In genomic region chr5:125017796-125018195, GRCh38 we compare ENCODE assay signal across 25 cellular contexts.
"Had no signal": no experiment of that assay in that cellular context is flagged by ENCODE, and none has a peak within 500 bp of the region (broad histone marks: within the 10 kb centered on the region; RNA-seq: fewer than 3 reads in every experiment).

No MANE protein-coding gene starts in this region.

- H3K27ac Mint-ChIP-seq: dendritic cell treated with granulocyte-macrophage colony-stimulating factor and Interleukin-4, amounts not matched to agents 40 ng/mL and 50 ng/mL, for 4 days; effector memory CD8-positive, alpha-beta T cell; immature natural killer cell; natural killer cell treated with Interleukin-12 subunit alpha and Interleukin-12 subunit beta and Interleukin-15 and Interleukin-18, amount 100 ng/mL, for 72 hours; stimulated activated memory B cell treated with anti-CD40 and anti-IgM and Interleukin-4, amounts not matched to agents 10 μg/mL and 1 μg/mL and 100 μg/mL, for 72 hours; stimulated activated naive CD8-positive, alpha-beta T cell treated with anti-CD3 and anti-CD28 coated beads, Interleukin-15, Interleukin-2, amounts not matched to agents 100 ng/mL and 50 ng/mL, for 24 hours had no signal

- H3K4me3 Mint-ChIP-seq: dendritic cell treated with granulocyte-macrophage colony-stimulating factor and Interleukin-4, amounts not matched to agents 40 ng/mL and 50 ng/mL, for 4 days; effector memory CD8-positive, alpha-beta T cell; immature natural killer cell; natural killer cell treated with Interleukin-12 subunit alpha and Interleukin-12 subunit beta and Interleukin-15 and Interleukin-18, amount 100 ng/mL, for 72 hours; stimulated activated memory B cell treated with anti-CD40 and anti-IgM and Interleukin-4, amounts not matched to agents 10 μg/mL and 1 μg/mL and 100 μg/mL, for 72 hours; stimulated activated naive CD8-positive, alpha-beta T cell treated with anti-CD3 and anti-CD28 coated beads, Interleukin-15, Interleukin-2, amounts not matched to agents 100 ng/mL and 50 ng/mL, for 24 hours had no signal

- H3K27ac ChIP-seq: epithelial cell of prostate, esophagus muscularis mucosa, gastroesophageal sphincter, left ventricle myocardium inferior, parathyroid adenoma, psoas muscle, spleen, tibial nerve had no signal

- H3K9me3 ChIP-seq: esophagus muscularis mucosa, gastroesophageal sphincter, left ventricle myocardium inferior, psoas muscle, spleen, tibial nerve had no signal

- H3K4me1 ChIP-seq: esophagus muscularis mucosa, gastroesophageal sphincter, left ventricle myocardium inferior, parathyroid adenoma, psoas muscle, tibial nerve had no signal

- H3K27me3 Mint-ChIP-seq: effector memory CD8-positive, alpha-beta T cell; stimulated activated memory B cell treated with anti-CD40 and anti-IgM and Interleukin-4, amounts not matched to agents 10 μg/mL and 1 μg/mL and 100 μg/mL, for 72 hours had no signal

- H3K36me3 ChIP-seq: esophagus muscularis mucosa, gastroesophageal sphincter, left ventricle myocardium inferior, spleen, tibial nerve had no signal

- DNase-seq: effector memory CD8-positive, alpha-beta T cell; glutamatergic neuron; immature natural killer cell; left cardiac atrium; left ventricle myocardium inferior; mesenchymal stem cell; midbrain; occipital lobe; psoas muscle; retina; spleen; stimulated activated CD4-positive, alpha-beta T cell treated with anti-CD3 and anti-CD28 coated beads, Interleukin-15, amount 100 ng/mL, for 24 hours; stimulated activated CD4-positive, alpha-beta T cell treated with anti-CD3 and anti-CD28 coated beads, Interleukin-1b, Interleukin-23, amount 100 ng/mL, for 48 hours; stimulated activated CD4-positive, alpha-beta T cell treated with anti-CD3 and anti-CD28 coated beads, Interleukin-4, amount 100 ng/mL, for 24 hours had no signal

- H3K4me3 ChIP-seq: esophagus muscularis mucosa, gastroesophageal sphincter, left ventricle myocardium inferior, lung, psoas muscle, spleen, tibial nerve had no signal

- H3K4me1 Mint-ChIP-seq: immature natural killer cell; stimulated activated memory B cell treated with anti-CD40 and anti-IgM and Interleukin-4, amounts not matched to agents 10 μg/mL and 1 μg/mL and 100 μg/mL, for 72 hours had no signal

- H3K27me3 ChIP-seq: esophagus muscularis mucosa, gastroesophageal sphincter, spleen, tibial nerve had no signal

- H3K36me3 Mint-ChIP-seq: natural killer cell treated with Interleukin-12 subunit alpha and Interleukin-12 subunit beta and Interleukin-15 and Interleukin-18, amount 100 ng/mL, for 72 hours; stimulated activated memory B cell treated with anti-CD40 and anti-IgM and Interleukin-4, amounts not matched to agents 10 μg/mL and 1 μg/mL and 100 μg/mL, for 72 hours had no signal

- ATAC-seq: effector memory CD8-positive, alpha-beta T cell; gastroesophageal sphincter; left cardiac atrium; natural killer cell treated with Interleukin-12 subunit alpha and Interleukin-12 subunit beta and Interleukin-15 and Interleukin-18, amount 100 ng/mL, for 72 hours; psoas muscle; sciatic nerve; stimulated activated memory B cell treated with anti-CD40 and anti-IgM and Interleukin-4, amounts not matched to agents 10 μg/mL and 1 μg/mL and 100 μg/mL, for 72 hours had no signal

- H3K9me3 Mint-ChIP-seq: effector memory CD8-positive, alpha-beta T cell; immature natural killer cell; stimulated activated memory B cell treated with anti-CD40 and anti-IgM and Interleukin-4, amounts not matched to agents 10 μg/mL and 1 μg/mL and 100 μg/mL, for 72 hours; stimulated activated naive CD8-positive, alpha-beta T cell treated with anti-CD3 and anti-CD28 coated beads, Interleukin-15, Interleukin-2, amounts not matched to agents 100 ng/mL and 50 ng/mL, for 24 hours had no signal
